33 cellular contexts compared by ENCODE assay signal in genomic region chr1:197103295-197103694, GRCh38. TPM values are rescaled to one million over a fixed set of nuclear protein-coding genes. Genes with fewer than 3 reads are reported as not detected.
DNase-seq lines count a peak whose midpoint lies in the region; ATAC-seq, FAIRE-seq and TF ChIP-seq lines count a peak whose summit lies in the region.
"Had no signal": no experiment of that assay in that cellular context is flagged by ENCODE, and none has a peak within 500 bp of the region (broad histone marks: within the 10 kb centered on the region; RNA-seq: fewer than 3 reads in every experiment).

No MANE protein-coding gene starts in this region.

- H3K27ac ChIP-seq in astrocyte (ENCODE audit: low read depth, low read length) (no peak overlapping the region), fibroblast of lung (ENCODE audit: insufficient read depth, low read length) (no peak overlapping the region), osteoblast (ENCODE audit: low read depth, low read length) (no peak overlapping the region), coronary artery (no peak overlapping the region)
- H3K27ac ChIP-seq: ovary, suprapubic skin had no signal

- H2AFZ ChIP-seq in astrocyte (ENCODE audit: low read depth, low read length) (no peak overlapping the region), fibroblast of lung (ENCODE audit: low read length) (no peak overlapping the region), osteoblast (ENCODE audit: low read length) (peak overlapping the region; percentile 47)

- no peaks in the 10 kb centered on the region for H3K36me3 Mint-ChIP-seq in astrocyte (ENCODE audit: low read depth, unreplicated experiment)

- H3K27ac Mint-ChIP-seq in astrocyte (ENCODE audit: unreplicated experiment): no peak overlapping the region
- H3K27ac Mint-ChIP-seq: activated CD8-positive, alpha-beta T cell treated with anti-CD3 and anti-CD28 coated beads for 36 hours; activated T-helper 1 cell treated with anti-CD3 and anti-CD28 coated beads, Interleukin-12 subunit alpha, Interleukin-12 subunit beta, Interleukin-2, Interleukin-4 antibody, amounts not matched to agents 30 ng/mL and 10 ng/mL and 1 ng/mL, durations not matched to agents 14 hours and 24 hours and 36 hours; nephron progenitor cell had no signal

- H3K27me3 Mint-ChIP-seq in astrocyte (ENCODE audit: low read depth, unreplicated experiment): no peaks in the 10 kb centered on the region
- H3K27me3 Mint-ChIP-seq: activated CD8-positive, alpha-beta T cell treated with anti-CD3 and anti-CD28 coated beads for 36 hours; brain; CD4-positive, alpha-beta T cell had no signal

- DNase-seq in AG08396 (ENCODE audit: low spot score) (peak; percentile 5), astrocyte (ENCODE audit: low read depth) (peak; percentile 22), fibroblast of lung (ENCODE audit: low read depth in 2 of 2) (peak; percentile 38 to 54), osteoblast (ENCODE audit: insufficient read length, low spot score, missing footprints) (no peak), coronary artery (ENCODE audit: low spot score) (no peak), KG1 (lab: John Stamatoyannopoulos, UW) (no peak)
- no peak for DNase-seq in stimulated activated CD8-positive, alpha-beta memory T cell treated with anti-CD3 and anti-CD28 coated beads, Interleukin-4, amount 100 ng/mL, for 48 hours
- DNase-seq: activated CD8-positive, alpha-beta memory T cell treated with anti-CD3 and anti-CD28 coated beads, Interleukin-2, amount 50 U/mL, for 48 hours; activated CD8-positive, alpha-beta T cell treated with anti-CD3 and anti-CD28 coated beads for 36 hours; activated naive CD4-positive, alpha-beta T cell treated with Interleukin-2 at 50 U/mL for 16 hours; CD4-positive, alpha-beta T cell; DND-41; hippocampal formation; left colon; mammary epithelial cell; NCI-H1048; nephron progenitor cell; ovary; Right ventricle myocardium superior; stimulated activated naive CD4-positive, alpha-beta T cell had no signal

- no peak overlapping the region for H3K4me3 Mint-ChIP-seq in astrocyte (ENCODE audit: unreplicated experiment)
- H3K4me3 Mint-ChIP-seq: activated CD8-positive, alpha-beta T cell treated with anti-CD3 and anti-CD28 coated beads for 36 hours; activated T-helper 1 cell treated with anti-CD3 and anti-CD28 coated beads, Interleukin-12 subunit alpha, Interleukin-12 subunit beta, Interleukin-2, Interleukin-4 antibody, amounts not matched to agents 30 ng/mL and 10 ng/mL and 1 ng/mL, durations not matched to agents 14 hours and 24 hours and 36 hours; nephron progenitor cell had no signal

- no peak for FAIRE-seq in astrocyte (lab: Jason Lieb, UNC)
- FAIRE-seq: A204.1, colon had no signal

- H3K9me3 Mint-ChIP-seq in astrocyte (ENCODE audit: unreplicated experiment): no peaks in the 10 kb centered on the region
- H3K9me3 Mint-ChIP-seq: activated CD8-positive, alpha-beta T cell treated with anti-CD3 and anti-CD28 coated beads for 36 hours; activated T-helper 1 cell treated with anti-CD3 and anti-CD28 coated beads, Interleukin-12 subunit alpha, Interleukin-12 subunit beta, Interleukin-2, Interleukin-4 antibody, amounts not matched to agents 30 ng/mL and 10 ng/mL and 1 ng/mL, durations not matched to agents 14 hours and 24 hours and 36 hours; CD4-positive, alpha-beta T cell had no signal

- H4K20me1 ChIP-seq in astrocyte (ENCODE audit: insufficient read depth, low read length) (no peaks in the 10 kb centered on the region), fibroblast of lung (ENCODE audit: control insufficient read depth, extremely low read depth, insufficient read depth, low read length) (no peaks in the 10 kb centered on the region), osteoblast (ENCODE audit: insufficient read depth, low read length) (no peaks in the 10 kb centered on the region)

- no peak for ATAC-seq in HG02763 (IDR thresholded peaks at IDR 0.05; ENCODE audit: unreplicated experiment)
- ATAC-seq: activated CD8-positive, alpha-beta T cell treated with anti-CD3 and anti-CD28 coated beads for 36 hours; esophagus mucosa; left colon had no signal

- H3K36me3 ChIP-seq in astrocyte (ENCODE audit: insufficient read depth, low read length) (peaks cover 9% of the 10 kb centered on the region), fibroblast of lung (ENCODE audit: control insufficient read depth, insufficient read depth, low read length) (no peaks in the 10 kb centered on the region), osteoblast (ENCODE audit: insufficient read depth, low read length) (peaks cover 10% of the 10 kb centered on the region)
- H3K36me3 ChIP-seq: ovary, suprapubic skin had no signal

- H3K4me1 ChIP-seq in astrocyte (ENCODE audit: insufficient read depth, low read length) (no peaks in the 10 kb centered on the region), fibroblast of lung (ENCODE audit: control insufficient read depth, extremely low read depth, insufficient read depth, low read length) (no peaks in the 10 kb centered on the region), osteoblast (ENCODE audit: insufficient read depth, low read length) (peaks cover 3% of the 10 kb centered on the region)
- H3K4me1 ChIP-seq: suprapubic skin had no signal

- H3K4me1 Mint-ChIP-seq in astrocyte (ENCODE audit: low read depth, unreplicated experiment): peaks cover 8% of the 10 kb centered on the region
- H3K4me1 Mint-ChIP-seq: nephron progenitor cell had no signal

- H3K27me3 ChIP-seq in astrocyte (ENCODE audit: insufficient read depth, low read length) (no peaks in the 10 kb centered on the region), fibroblast of lung (ENCODE audit: control insufficient read depth, insufficient read depth, low read length) (no peaks in the 10 kb centered on the region), osteoblast (ENCODE audit: insufficient read depth, low read length) (no peaks in the 10 kb centered on the region)
- H3K27me3 ChIP-seq: ovary, suprapubic skin had no signal

- H3K4me3 ChIP-seq in astrocyte (ENCODE audit: insufficient read depth, low read depth, low read length): no peak overlapping the region
- H3K4me3 ChIP-seq in fibroblast of lung (replicated peaks in 1 of 4; ENCODE audit: control extremely low read depth in 1 of 4, insufficient read depth in 1 of 4, low read depth in 3 of 4, low read length in 4 of 4): no peak overlapping the region
- H3K4me3 ChIP-seq in osteoblast (ENCODE audit: insufficient read depth, low read length): no peak overlapping the region
- H3K4me3 ChIP-seq in coronary artery: no peak overlapping the region
- H3K4me3 ChIP-seq: ovary, suprapubic skin had no signal

- no peak for TF ChIP-seq CTCF in astrocyte (IDR thresholded peaks at IDR 0.05; ENCODE audit: insufficient read depth, low read depth, low read length)
- no peak for TF ChIP-seq CTCF in fibroblast of lung (conservative IDR thresholded peaks at IDR 0.05 in 1 of 2, IDR thresholded peaks at IDR 0.05 in 1 of 2; ENCODE audit: low read depth in 1 of 2, low read length in 2 of 2)
- no peak for TF ChIP-seq CTCF in osteoblast (IDR thresholded peaks at IDR 0.05; ENCODE audit: extremely low read depth, low read depth, low read length)
- no peak for TF ChIP-seq CTCF in coronary artery (IDR thresholded peaks at IDR 0.05)

- H3K9ac ChIP-seq in astrocyte (ENCODE audit: low read length) (no peak overlapping the region), fibroblast of lung (ENCODE audit: insufficient read depth, low read length) (no peak overlapping the region)

- H3K4me2 ChIP-seq in astrocyte (ENCODE audit: low read length) (no peak overlapping the region), fibroblast of lung (ENCODE audit: extremely low read depth, insufficient read depth, low read length) (no peak overlapping the region), osteoblast (ENCODE audit: insufficient read depth, low read length) (no peak overlapping the region)

- H3K79me2 ChIP-seq in astrocyte (ENCODE audit: insufficient read depth, low read length) (no peaks in the 10 kb centered on the region), fibroblast of lung (ENCODE audit: control insufficient read depth, insufficient read depth, low read length) (no peaks in the 10 kb centered on the region), osteoblast (ENCODE audit: insufficient read depth, low read length) (no peaks in the 10 kb centered on the region)

- no peaks in the 10 kb centered on the region for H3K9me3 ChIP-seq in astrocyte (ENCODE audit: insufficient read depth, low read depth, low read length)
- no peaks in the 10 kb centered on the region for H3K9me3 ChIP-seq in fibroblast of lung (ENCODE audit: control insufficient read depth, insufficient read depth, low read depth, low read length)
- no peaks in the 10 kb centered on the region for H3K9me3 ChIP-seq in osteoblast (ENCODE audit: low read depth, low read length)
- H3K9me3 ChIP-seq: ovary, suprapubic skin had no signal

RNA-seq across cellular contexts. Expression of gene F13B, which starts 36.2 kb away (rescaled TPM):
- total RNA-seq in astrocyte (not detected in 2 replicates), fibroblast of lung (not detected in 2 replicates), osteoblast (under 0.01 TPM in 1 of 2 replicates, not detected in the other)
- polyA plus RNA-seq in fibroblast of lung: not detected in 2 replicates
- polyA plus RNA-seq in fibroblast of lung (2012): not detected in 2 replicates
- polyA minus RNA-seq in fibroblast of lung (ENCODE audit: low replicate concordance): not detected in 2 replicates
- total RNA-seq: activated CD8-positive, alpha-beta T cell treated with anti-CD3 and anti-CD28 coated beads for 36 hours; activated T-helper 1 cell treated with anti-CD3 and anti-CD28 coated beads, Interleukin-12 subunit alpha, Interleukin-12 subunit beta, Interleukin-2, Interleukin-4 antibody, amounts not matched to agents 30 ng/mL and 10 ng/mL and 1 ng/mL, durations not matched to agents 14 hours and 24 hours and 36 hours; CD4-positive, alpha-beta T cell; esophagus mucosa; H4; left colon; ovary; renal cortical epithelial cell; Right ventricle myocardium superior; skeletal muscle tissue; suprapubic skin; T-helper 2 cell treated with Interferon-gamma antibody and Interleukin-4, amounts not matched to agents 100 ng/mL and 5 ng/mL, for 36 hours; urinary bladder had no signal
- polyA plus RNA-seq: adipose tissue, mammary epithelial cell, ovary had no signal

RNA-seq across cellular contexts. Expression of gene ASPM, which starts 43.2 kb away (rescaled TPM):
- total RNA-seq in astrocyte (2.2 and 3.9 TPM in 2 replicates), fibroblast of lung (1.8 and 9.7 TPM in 2 replicates), osteoblast (5.1 and 5.6 TPM in 2 replicates)
- polyA plus RNA-seq in fibroblast of lung: 4.4 and 15.0 TPM in 2 replicates
- polyA plus RNA-seq in fibroblast of lung (2012): 4.6 and 12.9 TPM in 2 replicates
- polyA minus RNA-seq in fibroblast of lung (ENCODE audit: low replicate concordance): 0.39 and 1.7 TPM in 2 replicates

Comparison
In these comparisons a context has a peak if more than half of its experiments do, and no peak if none do; other contexts are left out.
1. DNase-seq: peak in AG08396 (single experiment), astrocyte (single experiment) and fibroblast of lung (2 of 2); none in osteoblast (single experiment), stimulated activated CD8-positive, alpha-beta memory T cell treated with anti-CD3 and anti-CD28 coated beads, Interleukin-4, amount 100 ng/mL, for 48 hours (single experiment), coronary artery (single experiment) and KG1 (single experiment).